Comparison of ENCODE assay signal across 15 cellular contexts in genomic region chr5:157971466-157972324, GRCh38.
A peak's percentile ranks its signal among the peaks of the same experiment; 100 is the strongest.
DNase-seq lines count a peak whose midpoint lies in the region; ATAC-seq and TF ChIP-seq lines count a peak whose summit lies in the region.
"Had no signal": no experiment of that assay in that cellular context is flagged by ENCODE, and none has a peak within 500 bp of the region (broad histone marks: within the 10 kb centered on the region; RNA-seq: fewer than 3 reads in every experiment).

No MANE protein-coding gene starts in this region.

- no peak overlapping the region for H3K27ac Mint-ChIP-seq in osteocyte (ENCODE audit: unreplicated experiment)
- H3K27ac Mint-ChIP-seq: activated naive CD4-positive, alpha-beta T cell treated with anti-CD3 and anti-CD28 coated beads, Interleukin-2, amount 50 U/mL, for 24 hours; CD4-positive, CD25-positive, alpha-beta regulatory T cell; effector memory CD8-positive, alpha-beta T cell; natural killer cell treated with Interleukin-12 subunit alpha and Interleukin-12 subunit beta and Interleukin-15 and Interleukin-18, amount 100 ng/mL, for 72 hours had no signal

- in situ Hi-C loops in GM23248 (cut with MboI) = no loop called here

- H3K36me3 Mint-ChIP-seq in osteocyte (ENCODE audit: unreplicated experiment) = no peaks in the 10 kb centered on the region
- H3K36me3 Mint-ChIP-seq: activated naive CD4-positive, alpha-beta T cell treated with anti-CD3 and anti-CD28 coated beads, Interleukin-2, amount 50 U/mL, for 24 hours; CD4-positive, CD25-positive, alpha-beta regulatory T cell; natural killer cell treated with Interleukin-12 subunit alpha and Interleukin-12 subunit beta and Interleukin-15 and Interleukin-18, amount 100 ng/mL, for 72 hours had no signal

- H3K4me3 ChIP-seq in GM23248 = no peak overlapping the region
- H3K4me3 ChIP-seq: stomach had no signal

- H3K9me2 ChIP-seq in GM23248 (ENCODE audit: insufficient read depth) = no peaks in the 10 kb centered on the region

- 14 to 16% methylated on average over 5 of the region's 5 CpGs for whole genome bisulfite sequencing in GM23248 (ENCODE audit: low coverage in 1 of 2, low lambda C conversion rate in 2 of 2, missing lambda C conversion rate in 2 of 2), 2 experiments

- no peaks in the 10 kb centered on the region for H3K36me3 ChIP-seq in GM23248 (ENCODE audit: low read depth)
- H3K36me3 ChIP-seq: stomach had no signal

- no peaks in the 10 kb centered on the region for H3K9me3 ChIP-seq in GM23248 (ENCODE audit: low read depth)
- H3K9me3 ChIP-seq: stomach had no signal

- no peaks in the 10 kb centered on the region for H4K20me1 ChIP-seq in GM23248 (ENCODE audit: insufficient read depth)

- no peaks in the 10 kb centered on the region for H3K9me3 Mint-ChIP-seq in osteocyte (ENCODE audit: unreplicated experiment)
- H3K9me3 Mint-ChIP-seq: activated naive CD4-positive, alpha-beta T cell treated with anti-CD3 and anti-CD28 coated beads, Interleukin-2, amount 50 U/mL, for 24 hours; effector memory CD8-positive, alpha-beta T cell; natural killer cell treated with Interleukin-12 subunit alpha and Interleukin-12 subunit beta and Interleukin-15 and Interleukin-18, amount 100 ng/mL, for 72 hours had no signal

- H3K4me1 Mint-ChIP-seq in osteocyte (ENCODE audit: unreplicated experiment) = peaks cover 9% of the 10 kb centered on the region
- H3K4me1 Mint-ChIP-seq: activated naive CD4-positive, alpha-beta T cell treated with anti-CD3 and anti-CD28 coated beads, Interleukin-2, amount 50 U/mL, for 24 hours; CD4-positive, CD25-positive, alpha-beta regulatory T cell had no signal

- POLR2A ChIA-PET in RWPE1 (lab: Yijun Ruan, JAX; ENCODE audit: low non-redundant PET) = no interaction called here

- H3K4me3 Mint-ChIP-seq in osteocyte (ENCODE audit: unreplicated experiment) = no peak overlapping the region
- H3K4me3 Mint-ChIP-seq: activated naive CD4-positive, alpha-beta T cell treated with anti-CD3 and anti-CD28 coated beads, Interleukin-2, amount 50 U/mL, for 24 hours; CD4-positive, CD25-positive, alpha-beta regulatory T cell; effector memory CD8-positive, alpha-beta T cell; natural killer cell treated with Interleukin-12 subunit alpha and Interleukin-12 subunit beta and Interleukin-15 and Interleukin-18, amount 100 ng/mL, for 72 hours had no signal

- peak; percentile 35 for DNase-seq in GM23248
- peak; percentile 0 for DNase-seq in NCI-H2227 treated with DMSO at 0.1 percent for 48 hours (lab: John Stamatoyannopoulos, UW)
- peak; percentile 40 for DNase-seq in fibroblast of peridontal ligament (ENCODE audit: extremely low read depth)
- peak; percentile 21 for DNase-seq in occipital lobe (lab: John Stamatoyannopoulos, UW)
- DNase-seq in osteocyte (ENCODE audit: extremely low spot score, unreplicated experiment) = no peak
- DNase-seq in RWPE1 (ENCODE audit: low spot score) = no peak
- DNase-seq: activated CD4-positive, alpha-beta T cell treated with anti-CD3 and anti-CD28 coated beads, Interleukin-2, amount 50 U/mL, for 48 hours; CD4-positive, CD25-positive, alpha-beta regulatory T cell; effector memory CD8-positive, alpha-beta T cell; stimulated activated CD4-positive, alpha-beta T cell treated with anti-CD3 and anti-CD28 coated beads, Interleukin-2, amount 100 ng/mL, for 24 hours; stomach had no signal

- ATAC-seq in HG02852 (IDR thresholded peaks at IDR 0.05; ENCODE audit: unreplicated experiment) (no peak), GM19351 (IDR thresholded peaks at IDR 0.05; ENCODE audit: unreplicated experiment) (no peak)
- ATAC-seq: effector memory CD8-positive, alpha-beta T cell; natural killer cell treated with Interleukin-12 subunit alpha and Interleukin-12 subunit beta and Interleukin-15 and Interleukin-18, amount 100 ng/mL, for 72 hours had no signal

- CTCF ChIA-PET in RWPE1 (lab: Yijun Ruan, JAX) = interaction anchor here (0.6 to 1.0 kb wide), 2 partner anchors 120 to 154 kb away, joined by 3 read pairs; no protein-coding TSS in a partner anchor

- H3K9ac ChIP-seq in GM23248 = no peak overlapping the region

- no peaks in the 10 kb centered on the region for H3F3A ChIP-seq in GM23248 (ENCODE audit: insufficient read depth)

- no peak overlapping the region for H2AFZ ChIP-seq in GM23248

- no peaks in the 10 kb centered on the region for H3K4me1 ChIP-seq in GM23248 (ENCODE audit: insufficient read depth)

- peaks cover 26% of the 10 kb centered on the region for H3K27me3 Mint-ChIP-seq in osteocyte (ENCODE audit: unreplicated experiment)

- no peak overlapping the region for H3K27ac ChIP-seq in GM23248
- no peak overlapping the region for H3K27ac ChIP-seq in RWPE1

- no peaks in the 10 kb centered on the region for H3K79me2 ChIP-seq in GM23248 (ENCODE audit: insufficient read depth)

- TF ChIP-seq CTCF in osteocyte (IDR thresholded peaks at IDR 0.05) (no peak), RWPE1 (conservative IDR thresholded peaks at IDR 0.05; ENCODE audit: low read depth) (no peak)

- H3K27me3 ChIP-seq in GM23248 (replicated peaks; ENCODE audit: insufficient read depth) = no peaks in the 10 kb centered on the region; the same call in 1 of the 2 replicates
- H3K27me3 ChIP-seq: stomach had no signal

- no peak overlapping the region for H3K4me2 ChIP-seq in GM23248 (ENCODE audit: unreplicated experiment)

Comparison
In these comparisons a context has a peak if more than half of its experiments do, and no peak if none do; other contexts are left out.
1. DNase-seq: peak in GM23248 (single experiment), NCI-H2227 treated with DMSO at 0.1 percent for 48 hours (single experiment), fibroblast of peridontal ligament (single experiment) and occipital lobe (single experiment); none in osteocyte (single experiment) and RWPE1 (single experiment).